Comparison of ENCODE assay signal across 10 cellular contexts in genomic region chr15:22936577-22937472, GRCh38.
DNase-seq lines count a peak whose midpoint lies in the region; ATAC-seq and TF ChIP-seq lines count a peak whose summit lies in the region.
"Had no signal": no experiment of that assay in that cellular context is flagged by ENCODE, and none has a peak within 500 bp of the region (broad histone marks: within the 10 kb centered on the region; RNA-seq: fewer than 3 reads in every experiment).

No MANE protein-coding gene starts in this region.

- 0 out of 2 replicates have a peak overlapping the region, but pooled peaks have one; percentile 55 for H3K27ac ChIP-seq in VCaP
- H3K27ac ChIP-seq: epithelial cell of prostate had no signal

- DNase-seq in NCI-H146 (lab: John Stamatoyannopoulos, UW) (no peak), NCI-H1694 (lab: John Stamatoyannopoulos, UW) (no peak), SHP77 (lab: John Stamatoyannopoulos, UW) (no peak), SW 1271 (lab: John Stamatoyannopoulos, UW) (no peak)
- DNase-seq: NCI-H510A had no signal

- TF ChIP-seq CTCF in VCaP (conservative IDR thresholded peaks at IDR 0.05) = no peak

- ATAC-seq in GM18868 (IDR thresholded peaks at IDR 0.05; ENCODE audit: unreplicated experiment) (peak; percentile 91), GM21528 (IDR thresholded peaks at IDR 0.05; ENCODE audit: low FRiP score, unreplicated experiment) (peak; percentile 90), HG03196 (IDR thresholded peaks at IDR 0.05; ENCODE audit: unreplicated experiment) (peak; percentile 74)
